ENCODE assay signal across 22 cellular contexts in genomic region chr1:112322018-112322417, GRCh38.
"Had no signal": no experiment of that assay in that cellular context is flagged by ENCODE, and none has a peak within 500 bp of the region (broad histone marks: within the 10 kb centered on the region; RNA-seq: fewer than 3 reads in every experiment).

No MANE protein-coding gene starts in this region.

- H3K36me3 Mint-ChIP-seq: activated naive CD4-positive, alpha-beta T cell treated with anti-CD3 and anti-CD28 coated beads, Interleukin-2, amount 50 U/mL, for 24 hours; naive B cell had no signal

- H3K36me3 ChIP-seq: breast epithelium, gastroesophageal sphincter, heart left ventricle, ovary, right lobe of liver, suprapubic skin, transverse colon, uterus had no signal

- H3K4me3 Mint-ChIP-seq: activated naive CD4-positive, alpha-beta T cell treated with anti-CD3 and anti-CD28 coated beads, Interleukin-2, amount 50 U/mL, for 24 hours; activated T-cell treated with anti-CD3 and anti-CD28 coated beads, Interleukin-2, amount 50 U/mL, for 72 hours; naive B cell; stimulated activated naive CD8-positive, alpha-beta T cell treated with anti-CD3 and anti-CD28 coated beads, Interleukin-15, Interleukin-2, amounts not matched to agents 100 ng/mL and 50 ng/mL, for 24 hours had no signal

- H3K27me3 ChIP-seq: breast epithelium, gastroesophageal sphincter, heart left ventricle, ovary, right lobe of liver, suprapubic skin, transverse colon, uterus had no signal

- H3K4me3 ChIP-seq: breast epithelium, gastroesophageal sphincter, heart left ventricle, mucosa of descending colon, ovary, psoas muscle, right lobe of liver, suprapubic skin, transverse colon, uterus had no signal

- H3K9me3 Mint-ChIP-seq: activated naive CD4-positive, alpha-beta T cell treated with anti-CD3 and anti-CD28 coated beads, Interleukin-2, amount 50 U/mL, for 24 hours; activated T-cell treated with anti-CD3 and anti-CD28 coated beads, Interleukin-2, amount 50 U/mL, for 72 hours; stimulated activated naive CD8-positive, alpha-beta T cell treated with anti-CD3 and anti-CD28 coated beads, Interleukin-15, Interleukin-2, amounts not matched to agents 100 ng/mL and 50 ng/mL, for 24 hours had no signal

- H3K27ac Mint-ChIP-seq: activated naive CD4-positive, alpha-beta T cell treated with anti-CD3 and anti-CD28 coated beads, Interleukin-2, amount 50 U/mL, for 24 hours; activated T-cell treated with anti-CD3 and anti-CD28 coated beads, Interleukin-2, amount 50 U/mL, for 72 hours; naive B cell; stimulated activated naive CD8-positive, alpha-beta T cell treated with anti-CD3 and anti-CD28 coated beads, Interleukin-15, Interleukin-2, amounts not matched to agents 100 ng/mL and 50 ng/mL, for 24 hours had no signal

- H3K4me1 ChIP-seq: psoas muscle, right lobe of liver, uterus had no signal

- H3K4me1 Mint-ChIP-seq: activated naive CD4-positive, alpha-beta T cell treated with anti-CD3 and anti-CD28 coated beads, Interleukin-2, amount 50 U/mL, for 24 hours had no signal

- DNase-seq: activated CD4-positive, CD25-positive, alpha-beta regulatory T cell treated with anti-CD3 and anti-CD28 coated beads, Interleukin-2, amount 50 U/mL, for 72 hours; activated gamma-delta T cell; activated T-cell treated with anti-CD3 and anti-CD28 coated beads, Interleukin-2, amount 50 U/mL, for 72 hours; cerebellar nuclear complex; cortex of kidney; mesenchymal stem cell; mucosa of descending colon; naive B cell; ovary; psoas muscle; right lobe of liver; small intestine; stimulated activated CD4-positive, alpha-beta T cell treated with anti-CD3 and anti-CD28 coated beads, Interleukin-15, amount 100 ng/mL, for 24 hours; stimulated activated CD4-positive, alpha-beta T cell treated with anti-CD3 and anti-CD28 coated beads, Interleukin-2, amount 100 ng/mL, for 48 hours; transverse colon; uterus had no signal

- ATAC-seq: activated T-cell treated with anti-CD3 and anti-CD28 coated beads, Interleukin-2, amount 50 U/mL, for 72 hours; gastroesophageal sphincter; mucosa of descending colon; psoas muscle had no signal

- H3K27ac ChIP-seq: breast epithelium, gastroesophageal sphincter, ovary, psoas muscle, right lobe of liver, suprapubic skin, transverse colon, uterus had no signal
